ENCODE assay signal across 21 cellular contexts in the genomic region with DNA sequence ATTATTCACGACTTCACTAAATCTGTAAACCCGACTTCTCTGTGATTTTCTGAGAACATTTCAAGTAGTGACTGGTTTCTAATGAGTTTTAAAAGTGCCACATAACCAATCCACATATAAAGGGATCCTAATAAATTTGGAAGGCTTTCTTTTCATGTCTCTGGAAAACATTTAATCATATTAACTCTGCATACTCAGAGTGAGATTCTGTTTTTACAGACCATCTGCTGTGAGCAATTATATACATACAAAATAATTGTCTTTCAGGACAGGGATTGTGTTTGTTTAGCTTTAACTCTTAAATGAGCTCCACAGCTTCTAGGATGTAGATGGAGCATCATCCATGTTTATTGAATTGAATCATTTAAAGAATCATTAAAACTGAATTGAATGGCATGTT.
"Had no signal": no experiment of that assay in that cellular context is flagged by ENCODE, and none has a peak within 500 bp of the region (broad histone marks: within the 10 kb centered on the region; RNA-seq: fewer than 3 reads in every experiment).

No MANE protein-coding gene starts in this region.

- H3K4me3 Mint-ChIP-seq: endodermal cell; natural killer cell treated with Interleukin-12 subunit alpha and Interleukin-12 subunit beta and Interleukin-15 and Interleukin-18, amount 100 ng/mL, for 72 hours; neural progenitor cell had no signal

- H3K27ac ChIP-seq: heart left ventricle, neural progenitor cell, ovary, stomach, thoracic aorta, transverse colon had no signal

- H3K4me3 ChIP-seq: heart left ventricle, lung, neural progenitor cell, ovary, stomach, thoracic aorta, transverse colon had no signal

- H3K9ac ChIP-seq: neural progenitor cell had no signal

- H3K36me3 Mint-ChIP-seq: neural progenitor cell had no signal

- H3K27ac Mint-ChIP-seq: endodermal cell; natural killer cell treated with Interleukin-12 subunit alpha and Interleukin-12 subunit beta and Interleukin-15 and Interleukin-18, amount 100 ng/mL, for 72 hours; neural progenitor cell had no signal

- H3K9me3 Mint-ChIP-seq: endodermal cell; natural killer cell treated with Interleukin-12 subunit alpha and Interleukin-12 subunit beta and Interleukin-15 and Interleukin-18, amount 100 ng/mL, for 72 hours; neural progenitor cell had no signal

- H3K4me1 Mint-ChIP-seq: endodermal cell, neural progenitor cell had no signal

- DNase-seq: effector CD4-positive, alpha-beta T cell; endodermal cell; heart left ventricle; hippocampal formation; left colon; left ventricle myocardium superior; mesenchymal stem cell; midbrain; nucleus accumbens; ovary; right cardiac atrium; small intestine; stimulated activated CD4-positive, alpha-beta T cell treated with anti-CD3 and anti-CD28 coated beads, Interleukin-12 subunit alpha, Interleukin-12 subunit beta, amount 100 ng/mL, for 4 hours; stimulated activated naive CD4-positive, alpha-beta T cell; stomach; substantia nigra; transverse colon had no signal

- H3K36me3 ChIP-seq: neural progenitor cell, ovary, thoracic aorta, transverse colon had no signal

- H3K9me3 ChIP-seq: heart left ventricle, ovary, stomach, thoracic aorta, transverse colon had no signal

- H3K27me3 Mint-ChIP-seq: natural killer cell treated with Interleukin-12 subunit alpha and Interleukin-12 subunit beta and Interleukin-15 and Interleukin-18, amount 100 ng/mL, for 72 hours had no signal
